ENCODE assay signal across 11 cellular contexts in genomic region chr5:61450880-61451279, GRCh38.
DNase-seq lines count a peak whose midpoint lies in the region; ATAC-seq and TF ChIP-seq lines count a peak whose summit lies in the region.
"Had no signal": no experiment of that assay in that cellular context is flagged by ENCODE, and none has a peak within 500 bp of the region (broad histone marks: within the 10 kb centered on the region; RNA-seq: fewer than 3 reads in every experiment).

No MANE protein-coding gene starts in this region.

- H3K27me3 Mint-ChIP-seq in progenitor cell of endocrine pancreas = no peaks in the 10 kb centered on the region

- H3K4me3 ChIP-seq in coronary artery = peak overlapping the region; percentile 20
- H3K4me3 ChIP-seq: right lobe of liver had no signal

- ATAC-seq in HG03457 (IDR thresholded peaks at IDR 0.05; ENCODE audit: unreplicated experiment) = no peak
- ATAC-seq in HG02610 (IDR thresholded peaks at IDR 0.05; ENCODE audit: unreplicated experiment) = no peak

- H3K4me3 Mint-ChIP-seq in progenitor cell of endocrine pancreas (ENCODE audit: low read depth) = no peak overlapping the region
- H3K4me3 Mint-ChIP-seq: activated naive CD4-positive, alpha-beta T cell treated with anti-CD3 and anti-CD28 coated beads for 36 hours had no signal

- H3K4me1 Mint-ChIP-seq in progenitor cell of endocrine pancreas (ENCODE audit: low read depth) = peaks cover 20% of the 10 kb centered on the region

- peaks cover 11% of the 10 kb centered on the region for H3K9me3 Mint-ChIP-seq in progenitor cell of endocrine pancreas (ENCODE audit: low read depth)

- TF ChIP-seq CTCF in coronary artery (IDR thresholded peaks at IDR 0.05) (no peak), progenitor cell of endocrine pancreas (IDR thresholded peaks at IDR 0.05; ENCODE audit: unreplicated experiment) (no peak)

- DNase-seq in DMS153 treated with DMSO at 0.1 percent for 48 hours (lab: John Stamatoyannopoulos, UW; ENCODE audit: unreplicated experiment) (peak; percentile 43), NCI-H226 (peak; percentile 86), coronary artery (ENCODE audit: low spot score) (no peak), progenitor cell of endocrine pancreas (ENCODE audit: low spot score, unreplicated experiment) (no peak), NK-92 (lab: John Stamatoyannopoulos, UW; ENCODE audit: unreplicated experiment) (no peak), cerebellar nuclear complex (lab: John Stamatoyannopoulos, UW) (no peak)
- DNase-seq: activated naive CD4-positive, alpha-beta T cell treated with anti-CD3 and anti-CD28 coated beads for 36 hours; NCI-H1048; right lobe of liver had no signal

- H3K36me3 Mint-ChIP-seq in progenitor cell of endocrine pancreas (ENCODE audit: insufficient read depth) = peaks cover 19% of the 10 kb centered on the region

- H3K27ac ChIP-seq in coronary artery = peak overlapping the region; percentile 39 to 72

- H3K27ac Mint-ChIP-seq in progenitor cell of endocrine pancreas = peak overlapping the region; percentile 79
- H3K27ac Mint-ChIP-seq: activated naive CD4-positive, alpha-beta T cell treated with anti-CD3 and anti-CD28 coated beads for 36 hours had no signal

Comparison
In these comparisons a context has a peak if more than half of its experiments do, and no peak if none do; other contexts are left out.
1. DNase-seq: peak in DMS153 treated with DMSO at 0.1 percent for 48 hours (single experiment) and NCI-H226 (single experiment); none in coronary artery (single experiment), progenitor cell of endocrine pancreas (single experiment), NK-92 (single experiment) and cerebellar nuclear complex (0 of 2).